17 cellular contexts compared by ENCODE assay signal in genomic region chr6:109194770-109195169, GRCh38.
DNase-seq lines count a peak whose midpoint lies in the region; ATAC-seq and TF ChIP-seq lines count a peak whose summit lies in the region.
"Had no signal": no experiment of that assay in that cellular context is flagged by ENCODE, and none has a peak within 500 bp of the region (broad histone marks: within the 10 kb centered on the region; RNA-seq: fewer than 3 reads in every experiment).

No MANE protein-coding gene starts in this region.

- no peaks in the 10 kb centered on the region for H3K4me1 Mint-ChIP-seq in mesothelial cell of epicardium

- H4K20me1 ChIP-seq in Loucy (ENCODE audit: insufficient read depth, low read length, poor library complexity, severe bottlenecking), result no peaks in the 10 kb centered on the region
- H4K20me1 ChIP-seq: BLaER1 had no signal

- no peaks in the 10 kb centered on the region for H3K79me2 ChIP-seq in Loucy (ENCODE audit: insufficient read depth, low read length)

- no peaks in the 10 kb centered on the region for H3K36me3 ChIP-seq in Loucy (ENCODE audit: insufficient read depth, low read length)
- no peaks in the 10 kb centered on the region for H3K36me3 ChIP-seq in colonic mucosa
- H3K36me3 ChIP-seq in right lobe of liver, result no peaks in the 10 kb centered on the region
- H3K36me3 ChIP-seq: BLaER1 had no signal

- peaks cover 3% of the 10 kb centered on the region for H3K36me3 Mint-ChIP-seq in mesothelial cell of epicardium

- no peaks in the 10 kb centered on the region for H3K9me2 ChIP-seq in Loucy (replicated peaks; ENCODE audit: low read depth, low read length)

- no peak for TF ChIP-seq POLR2A in right lobe of liver (IDR thresholded peaks at IDR 0.05)

- no peaks in the 10 kb centered on the region for H3K9me3 ChIP-seq in Loucy (ENCODE audit: insufficient read depth, low read depth, low read length)
- no peaks in the 10 kb centered on the region for H3K9me3 ChIP-seq in colonic mucosa
- no peaks in the 10 kb centered on the region for H3K9me3 ChIP-seq in right lobe of liver

- 0 out of 2 replicates have a peak overlapping the region, but pooled peaks have one; percentile 48 for H2AFZ ChIP-seq in Loucy (ENCODE audit: low read length)
- H2AFZ ChIP-seq: GM23338 had no signal

- peaks cover 2% of the 10 kb centered on the region for H3K27me3 Mint-ChIP-seq in mesothelial cell of epicardium (ENCODE audit: low read depth)

- ATAC-seq in right lobe of liver (peak; percentile 59 to 88 (median 83)), sciatic nerve (peak; percentile 64), GM21360 (IDR thresholded peaks at IDR 0.05; ENCODE audit: unreplicated experiment) (no peak)
- ATAC-seq: CD8-positive, alpha-beta T cell; GM23338; PC-3 had no signal

- H3K4me2 ChIP-seq in Loucy (ENCODE audit: low read depth, low read length, poor library complexity, severe bottlenecking), result no peak overlapping the region
- H3K4me2 ChIP-seq: BLaER1, GM23338 had no signal

- intact Hi-C loops in colonic mucosa (cut with DNase I), result no loop called here
- intact Hi-C loops in right lobe of liver (cut with DNase I), result no loop called here
- intact Hi-C loops in sciatic nerve (cut with DNase I), result no loop called here

- WGBS in right lobe of liver (ENCODE audit: insufficient coverage, low coverage, low lambda C conversion rate, missing lambda C conversion rate), result 14% methylated on average over 1 of the region's 1 CpG

- peaks cover 25% of the 10 kb centered on the region for H3K9me3 Mint-ChIP-seq in mesothelial cell of epicardium

- no peak overlapping the region for H3K27ac Mint-ChIP-seq in mesothelial cell of epicardium
- H3K27ac Mint-ChIP-seq: CD8-positive, alpha-beta T cell; GM23338 had no signal

- H3K27me3 ChIP-seq in Loucy (ENCODE audit: insufficient read depth, low read length, poor library complexity, severe bottlenecking), result no peaks in the 10 kb centered on the region
- no peaks in the 10 kb centered on the region for H3K27me3 ChIP-seq in colonic mucosa
- H3K27me3 ChIP-seq in right lobe of liver, result no peaks in the 10 kb centered on the region
- H3K27me3 ChIP-seq: BLaER1 had no signal

- H3K4me3 ChIP-seq in Loucy (ENCODE audit: low read length, poor library complexity, severe bottlenecking), result no peak overlapping the region
- no peak overlapping the region for H3K4me3 ChIP-seq in colonic mucosa
- H3K4me3 ChIP-seq in right lobe of liver, result no peak overlapping the region
- H3K4me3 ChIP-seq: BLaER1, GM23338 had no signal

- DNase-seq in colonic mucosa (no peak), right lobe of liver (no peak), sciatic nerve (ENCODE audit: low spot score) (no peak), mesothelial cell of epicardium (ENCODE audit: low spot score in 2 of 2, unreplicated experiment in 2 of 2) (no peak)
- no peak for DNase-seq in central memory CD4-positive, alpha-beta T cell
- DNase-seq: CD8-positive, alpha-beta T cell; DND-41; NCI-H1105 treated with DMSO at 0.1 percent for 48 hours; NCI-H1694 treated with DMSO at 0.1 percent for 48 hours; NCI-H226; NCI-H524 treated with DMSO at 0.1 percent for 48 hours; PC-3 had no signal

- H3K4me3 Mint-ChIP-seq in mesothelial cell of epicardium, result no peak overlapping the region
- H3K4me3 Mint-ChIP-seq: CD8-positive, alpha-beta T cell; GM23338 had no signal

- no peaks in the 10 kb centered on the region for H3F3A ChIP-seq in Loucy (ENCODE audit: low read depth)

- TF ChIP-seq CTCF in Loucy (conservative IDR thresholded peaks at IDR 0.05; ENCODE audit: low read length) (no peak), colonic mucosa (IDR thresholded peaks at IDR 0.05) (no peak), right lobe of liver (IDR thresholded peaks at IDR 0.05) (no peak), mesothelial cell of epicardium (IDR thresholded peaks at IDR 0.05; ENCODE audit: unreplicated experiment) (no peak)

- no peaks in the 10 kb centered on the region for H3K4me1 ChIP-seq in Loucy (ENCODE audit: insufficient read depth, low read length, poor library complexity, severe bottlenecking)
- H3K4me1 ChIP-seq in colonic mucosa, result no peaks in the 10 kb centered on the region
- H3K4me1 ChIP-seq in right lobe of liver, result peaks cover 0 to 25% (median 0%) of the 10 kb centered on the region in 4 donors
- H3K4me1 ChIP-seq: BLaER1 had no signal

- H3K9ac ChIP-seq in Loucy (ENCODE audit: low read depth, low read length, poor library complexity, severe bottlenecking) (no peak overlapping the region), colonic mucosa (ENCODE audit: low read depth in 2 of 2, low read length in 2 of 2) (peak overlapping the region in 1 of 2 donors; percentile 58)
- H3K9ac ChIP-seq: BLaER1 had no signal

- H3K27ac ChIP-seq in colonic mucosa (peak overlapping the region; percentile 82), right lobe of liver (peak overlapping the region in 2 of 3 donors; percentile 43 to 45)
- H3K27ac ChIP-seq: BLaER1, RWPE1 had no signal
